14 cellular contexts compared by ENCODE assay signal in the genomic region with DNA sequence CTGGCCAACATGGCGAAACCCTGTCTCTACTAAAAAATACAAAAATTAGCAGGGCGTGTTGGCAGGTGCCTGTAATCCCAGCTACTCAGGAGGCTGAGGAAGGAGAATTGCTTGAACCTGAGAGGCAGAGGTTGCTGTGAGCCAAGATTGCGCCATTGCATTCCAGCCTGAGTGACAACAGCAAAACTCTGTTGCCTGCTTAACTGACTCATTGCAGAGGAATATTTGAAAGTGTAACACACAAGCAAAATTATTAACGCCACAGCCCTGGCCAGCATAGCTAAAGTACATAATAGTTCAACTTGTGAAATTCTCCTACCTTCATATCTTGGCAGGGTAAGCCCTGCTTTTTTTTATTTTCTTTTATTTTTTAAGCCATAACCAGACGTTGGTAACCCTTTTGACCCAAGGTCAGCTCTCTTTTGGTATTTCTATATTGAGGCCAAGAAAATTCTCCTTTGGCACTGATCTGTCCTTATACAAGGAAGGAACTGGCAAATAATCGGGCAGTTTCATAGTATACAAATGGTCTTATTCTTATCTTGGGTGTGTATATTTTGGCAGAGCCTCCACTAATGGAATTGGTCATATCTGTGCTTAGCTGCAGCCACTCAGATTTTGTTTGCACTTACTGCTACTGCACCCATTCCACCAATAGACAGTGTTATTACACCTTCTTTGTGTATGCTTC. TPM values are rescaled to one million over a fixed set of nuclear protein-coding genes. Genes with fewer than 3 reads are reported as not detected.
DNase-seq lines count a peak whose midpoint lies in the region; ATAC-seq and TF ChIP-seq lines count a peak whose summit lies in the region.
"Had no signal": no experiment of that assay in that cellular context is flagged by ENCODE, and none has a peak within 500 bp of the region (broad histone marks: within the 10 kb centered on the region; RNA-seq: fewer than 3 reads in every experiment).

No MANE protein-coding gene starts in this region.

- H3K4me3 ChIP-seq in adipocyte (ENCODE audit: low read length) (peak overlapping the region; percentile 8), skeletal muscle cell (ENCODE audit: low read depth, low read length) (no peak overlapping the region), prostate gland (no peak overlapping the region)
- H3K4me3 ChIP-seq: SK-N-MC had no signal

- TF ChIP-seq POLR2A in prostate gland (IDR thresholded peaks at IDR 0.05) = no peak

- intact Hi-C loops in Right ventricle myocardium superior (cut with DNase I) (no loop called here), prostate gland (cut with DNase I) (no loop called here)

- no peak overlapping the region for H3K9ac ChIP-seq in adipocyte (ENCODE audit: low read length)
- H3K9ac ChIP-seq: parathyroid adenoma had no signal

- H3K4me1 ChIP-seq in adipocyte (ENCODE audit: control insufficient read depth, insufficient read depth, low read length) (peaks cover 26% of the 10 kb centered on the region), prostate gland (replicated peaks) (no peaks in the 10 kb centered on the region)
- H3K4me1 ChIP-seq: Caco-2 had no signal

- no peaks in the 10 kb centered on the region for H3K9me3 ChIP-seq in adipocyte (ENCODE audit: control insufficient read depth, low read length)
- no peaks in the 10 kb centered on the region for H3K9me3 ChIP-seq in prostate gland
- H3K9me3 ChIP-seq: Caco-2 had no signal

- 61% methylated on average over 6 of the region's 6 CpGs for WGBS in prostate gland

- H3K27ac Mint-ChIP-seq in T-helper 2 cell treated with Interferon-gamma antibody and Interleukin-4, amounts not matched to agents 5 μg/mL and 100 μg/mL, for 36 hours = no peak overlapping the region
- H3K27ac Mint-ChIP-seq in naive thymus-derived CD8-positive, alpha-beta T cell = no peak overlapping the region
- H3K27ac Mint-ChIP-seq: activated CD8-positive, alpha-beta T cell treated with anti-CD3 and anti-CD28 coated beads, Interleukin-2, amount 10 ng/mL, durations not matched to agents 7 days and 5 days had no signal

- DNase-seq in GM04504 (ENCODE audit: low read depth) (peak; percentile 69), adipocyte (ENCODE audit: low read depth) (peak; percentile 32), Right ventricle myocardium superior (peak; percentile 55), skeletal muscle cell (ENCODE audit: low read depth) (peak; percentile 14), SIG-M5 treated with dmso at 0.1 percent for 504 hours (lab: John Stamatoyannopoulos, UW; ENCODE audit: unreplicated experiment) (no peak), prostate gland (ENCODE audit: low spot score) (no peak)
- DNase-seq in T-helper 2 cell treated with Interferon-gamma antibody and Interleukin-4, amounts not matched to agents 5 μg/mL and 100 μg/mL, for 36 hours (ENCODE audit: low spot score) = no peak
- DNase-seq in naive thymus-derived CD8-positive, alpha-beta T cell = no peak
- DNase-seq: activated CD8-positive, alpha-beta T cell treated with anti-CD3 and anti-CD28 coated beads, Interleukin-2, amount 10 ng/mL, durations not matched to agents 7 days and 5 days; caudate nucleus; NCI-H2081 treated with DMSO at 0.1 percent for 48 hours had no signal

- no peak for TF ChIP-seq CTCF in prostate gland (IDR thresholded peaks at IDR 0.05)

- H3K36me3 Mint-ChIP-seq in T-helper 2 cell treated with Interferon-gamma antibody and Interleukin-4, amounts not matched to agents 5 μg/mL and 100 μg/mL, for 36 hours (ENCODE audit: low read depth) = no peaks in the 10 kb centered on the region
- H3K36me3 Mint-ChIP-seq in naive thymus-derived CD8-positive, alpha-beta T cell = peaks cover 0 to 4% (median 0%) of the 10 kb centered on the region in 3 donors

- H3K27me3 Mint-ChIP-seq in T-helper 2 cell treated with Interferon-gamma antibody and Interleukin-4, amounts not matched to agents 5 μg/mL and 100 μg/mL, for 36 hours (ENCODE audit: low read depth) = no peaks in the 10 kb centered on the region
- H3K27me3 Mint-ChIP-seq in naive thymus-derived CD8-positive, alpha-beta T cell = peaks cover 2 to 25% (median 5%) of the 10 kb centered on the region in 5 donors

- H3K27me3 ChIP-seq in adipocyte (replicated peaks; ENCODE audit: control insufficient read depth, insufficient read depth, low read length) (no peaks in the 10 kb centered on the region), prostate gland (replicated peaks; ENCODE audit: insufficient read depth) (no peaks in the 10 kb centered on the region)

- H3K4me1 Mint-ChIP-seq in T-helper 2 cell treated with Interferon-gamma antibody and Interleukin-4, amounts not matched to agents 5 μg/mL and 100 μg/mL, for 36 hours (ENCODE audit: low read depth) = no peaks in the 10 kb centered on the region
- no peaks in the 10 kb centered on the region for H3K4me1 Mint-ChIP-seq in naive thymus-derived CD8-positive, alpha-beta T cell

- H3K36me3 ChIP-seq in adipocyte (ENCODE audit: control insufficient read depth, insufficient read depth, low read length, severe bottlenecking) (no peaks in the 10 kb centered on the region), prostate gland (no peaks in the 10 kb centered on the region)

- POLR2A ChIA-PET in naive thymus-derived CD8-positive, alpha-beta T cell (lab: Charles Lee) = no interaction called here

- H3K4me3 Mint-ChIP-seq in T-helper 2 cell treated with Interferon-gamma antibody and Interleukin-4, amounts not matched to agents 5 μg/mL and 100 μg/mL, for 36 hours = no peak overlapping the region
- H3K4me3 Mint-ChIP-seq in naive thymus-derived CD8-positive, alpha-beta T cell = no peak overlapping the region
- H3K4me3 Mint-ChIP-seq: activated CD8-positive, alpha-beta T cell treated with anti-CD3 and anti-CD28 coated beads, Interleukin-2, amount 10 ng/mL, durations not matched to agents 7 days and 5 days had no signal

- no peaks in the 10 kb centered on the region for H3K9me3 Mint-ChIP-seq in T-helper 2 cell treated with Interferon-gamma antibody and Interleukin-4, amounts not matched to agents 5 μg/mL and 100 μg/mL, for 36 hours
- H3K9me3 Mint-ChIP-seq in naive thymus-derived CD8-positive, alpha-beta T cell = peaks cover 0 to 9% (median 0%) of the 10 kb centered on the region in 9 donors

- H3K27ac ChIP-seq in prostate gland = no peak overlapping the region
- H3K27ac ChIP-seq: parathyroid adenoma, SK-N-MC had no signal

- peak; percentile 68 for ATAC-seq in Right ventricle myocardium superior (ENCODE audit: poor library complexity)
- no peak for ATAC-seq in naive thymus-derived CD8-positive, alpha-beta T cell
- ATAC-seq: activated CD8-positive, alpha-beta T cell treated with anti-CD3 and anti-CD28 coated beads, Interleukin-2, amount 10 ng/mL, durations not matched to agents 7 days and 5 days had no signal

RNA-seq across cellular contexts. Expression of a gene that starts 4.0 kb away (rescaled TPM):
- total RNA-seq in Right ventricle myocardium superior (41.1 TPM), prostate gland (10 to 100 TPM in 1 of 2 donors, 1 to 10 TPM in 1; 4.7 to 16.1 TPM)
- total RNA-seq in naive thymus-derived CD8-positive, alpha-beta T cell = not detected
- not detected for polyA plus RNA-seq in naive thymus-derived CD8-positive, alpha-beta T cell
- total RNA-seq: activated CD8-positive, alpha-beta T cell treated with anti-CD3 and anti-CD28 coated beads, Interleukin-2, amount 10 ng/mL, durations not matched to agents 7 days and 5 days; Caco-2 had no signal

Comparison
In these comparisons a context has a peak if more than half of its experiments do, and no peak if none do; other contexts are left out.
1. DNase-seq: peak in GM04504 (single experiment), adipocyte (single experiment), Right ventricle myocardium superior (single experiment) and skeletal muscle cell (single experiment); none in SIG-M5 treated with dmso at 0.1 percent for 504 hours (single experiment), T-helper 2 cell treated with Interferon-gamma antibody and Interleukin-4, amounts not matched to agents 5 μg/mL and 100 μg/mL, for 36 hours (single experiment), prostate gland (single experiment) and naive thymus-derived CD8-positive, alpha-beta T cell (0 of 10).
2. RNA of a gene that starts 4.0 kb away (total RNA-seq): 41.1 TPM in Right ventricle myocardium superior (single experiment) and 4.7 to 16.1 TPM in prostate gland; not detected in naive thymus-derived CD8-positive, alpha-beta T cell; every median in the first group is over 4 times any median in the second.